15 cellular contexts compared by ENCODE assay signal in genomic region chr3:194782767-194783404, GRCh38.
DNase-seq lines count a peak whose midpoint lies in the region; ATAC-seq and TF ChIP-seq lines count a peak whose summit lies in the region.
"Had no signal": no experiment of that assay in that cellular context is flagged by ENCODE, and none has a peak within 500 bp of the region (broad histone marks: within the 10 kb centered on the region; RNA-seq: fewer than 3 reads in every experiment).

No MANE protein-coding gene starts in this region.

- H3K27me3 ChIP-seq in ACC112 (ENCODE audit: insufficient read depth, low read length): 0 out of 2 replicates have a peak, but pooled peaks cover 6% of the 10 kb centered on the region
- peaks cover 21% of the 10 kb centered on the region for H3K27me3 ChIP-seq in IMR-90 (ENCODE audit: control insufficient read depth, insufficient read depth, low read length)
- no peaks in the 10 kb centered on the region for H3K27me3 ChIP-seq in right lobe of liver

- no peak overlapping the region for H3K4me3 Mint-ChIP-seq in chondrocyte (ENCODE audit: unreplicated experiment)
- H3K4me3 Mint-ChIP-seq: activated naive CD8-positive, alpha-beta T cell treated with anti-CD3 and anti-CD28 coated beads, Interleukin-2, amount 50 U/mL, for 24 hours; neural crest cell had no signal

- H3K56ac ChIP-seq in IMR-90 (ENCODE audit: extremely low read depth, insufficient read depth, low read length): no peak overlapping the region

- H3K9me3 ChIP-seq in IMR-90 (ENCODE audit: control insufficient read depth, insufficient read depth, low read length) (no peaks in the 10 kb centered on the region), right lobe of liver (no peaks in the 10 kb centered on the region)

- H2AK9ac ChIP-seq in IMR-90 (replicated peaks; ENCODE audit: low read depth, low read length, poor library complexity): no peak overlapping the region

- intact Hi-C loops in IMR-90 (cut with micrococcal nuclease) (loop anchor here (5.0 kb wide), 1 partner anchor 64 kb away; no protein-coding TSS in a partner anchor), right lobe of liver (cut with DNase I) (no loop called here)

- POLR2A ChIA-PET in IMR-90 (lab: Charles Lee; ENCODE audit: unreplicated experiment): no interaction called here

- peaks cover 18% of the 10 kb centered on the region for H3K4me1 ChIP-seq in ACC112 (ENCODE audit: control insufficient read depth, insufficient read depth, low read length, unreplicated experiment)
- H3K4me1 ChIP-seq in IMR-90 (ENCODE audit: control insufficient read depth, insufficient read depth, low read length): no peaks in the 10 kb centered on the region
- H3K4me1 ChIP-seq in right lobe of liver: no peaks in the 10 kb centered on the region

- H2AFZ ChIP-seq in ACC112 (ENCODE audit: low read length, unreplicated experiment) (peak overlapping the region; percentile 50), IMR-90 (replicated peaks; ENCODE audit: low read length, poor library complexity) (no peak overlapping the region)

- H3K9me1 ChIP-seq in IMR-90 (ENCODE audit: insufficient read depth, low read length): no peaks in the 10 kb centered on the region

- no peak for TF ChIP-seq POLR2A in IMR-90 (IDR thresholded peaks at IDR 0.05; ENCODE audit: low read depth, low read length)
- TF ChIP-seq POLR2A in right lobe of liver (IDR thresholded peaks at IDR 0.05): no peak

- no peak overlapping the region for H3K14ac ChIP-seq in IMR-90 (replicated peaks; ENCODE audit: low read depth, low read length)

- H3K27ac Mint-ChIP-seq in chondrocyte (ENCODE audit: unreplicated experiment): peak overlapping the region; percentile 86
- H3K27ac Mint-ChIP-seq: activated naive CD8-positive, alpha-beta T cell treated with anti-CD3 and anti-CD28 coated beads, Interleukin-2, amount 50 U/mL, for 24 hours had no signal

- ATAC-seq in IMR-90 (ENCODE audit: low read depth): peak; percentile 32
- peak in 3 of 4 donors; percentile 29 to 52 (median 42) for ATAC-seq in right lobe of liver
- ATAC-seq in HG02840 (IDR thresholded peaks at IDR 0.05; ENCODE audit: low FRiP score, unreplicated experiment): no peak
- ATAC-seq in esophagus mucosa: no peak
- ATAC-seq: activated naive CD8-positive, alpha-beta T cell treated with anti-CD3 and anti-CD28 coated beads, Interleukin-2, amount 50 U/mL, for 24 hours; SK-N-SH treated with all-trans-retinoic acid at 6 μM for 48 hours had no signal

- H3K27ac ChIP-seq in ACC112 (ENCODE audit: low read depth, low read length) (peak overlapping the region; percentile 5; the same call in 1 of the 2 replicates), IMR-90 (ENCODE audit: insufficient read depth, low read length) (no peak overlapping the region), right lobe of liver (no peak overlapping the region)

- 63% methylated on average over 6 of the region's 11 CpGs; no CpG with 5 or more reads in 1 of the 2 experiments for WGBS in IMR-90 (ENCODE audit: extremely low coverage in 2 of 2, insufficient read length in 1 of 2), 2 experiments
- WGBS in right lobe of liver (ENCODE audit: insufficient coverage, low coverage, low lambda C conversion rate, missing lambda C conversion rate): 51% methylated on average over 8 of the region's 11 CpGs

- H3K9ac ChIP-seq in IMR-90 (ENCODE audit: low read depth, low read length): no peak overlapping the region

- H2BK20ac ChIP-seq in IMR-90 (ENCODE audit: low read depth, low read length): no peak overlapping the region

- CTCF ChIA-PET in IMR-90 (lab: Yijun Ruan, JAX): no interaction called here

- dilution Hi-C loops in IMR-90 (cut with HindIII; ENCODE audit: low sequenced_read_pairs, unreplicated experiment): no loop called here

- no TSS peak for BruUV-seq in IMR-90 (replicated peaks; lab: Mats Ljungman, UMichigan)

- H3K27me3 Mint-ChIP-seq in chondrocyte (ENCODE audit: low read depth): no peaks in the 10 kb centered on the region

- no peak overlapping the region for H2AK5ac ChIP-seq in IMR-90 (ENCODE audit: low read depth, low read length)

- no peak overlapping the region for H4K91ac ChIP-seq in IMR-90 (ENCODE audit: insufficient read depth, low read depth, low read length)

- H3K9me3 Mint-ChIP-seq in chondrocyte (ENCODE audit: low read depth): no peaks in the 10 kb centered on the region
- H3K9me3 Mint-ChIP-seq: activated naive CD8-positive, alpha-beta T cell treated with anti-CD3 and anti-CD28 coated beads, Interleukin-2, amount 50 U/mL, for 24 hours; neural crest cell had no signal

- H3K4ac ChIP-seq in IMR-90 (ENCODE audit: low read depth, low read length): no peak overlapping the region

- H3K4me1 Mint-ChIP-seq in chondrocyte (ENCODE audit: low read depth): peaks cover 36% of the 10 kb centered on the region
- H3K4me1 Mint-ChIP-seq: activated naive CD8-positive, alpha-beta T cell treated with anti-CD3 and anti-CD28 coated beads, Interleukin-2, amount 50 U/mL, for 24 hours; neural crest cell had no signal

- in situ Hi-C loops in IMR-90 (cut with MboI; ENCODE audit: low sequenced_read_pairs): no loop called here

- H4K20me1 ChIP-seq in IMR-90 (ENCODE audit: insufficient read depth, low read length): no peaks in the 10 kb centered on the region

- H3K4me2 ChIP-seq in IMR-90 (ENCODE audit: low read depth, low read length): no peak overlapping the region

- H3K23ac ChIP-seq in IMR-90 (ENCODE audit: low read depth, low read length): no peak overlapping the region

- no peak for TF ChIP-seq CTCF in IMR-90 (conservative IDR thresholded peaks at IDR 0.05; ENCODE audit: low read depth, low read length)
- no peak for TF ChIP-seq CTCF in chondrocyte (IDR thresholded peaks at IDR 0.05)
- no peak for TF ChIP-seq CTCF in right lobe of liver (IDR thresholded peaks at IDR 0.05)

- H4K8ac ChIP-seq in IMR-90 (ENCODE audit: low read depth in 2 of 2, low read length in 2 of 2): no peak overlapping the region

- H2BK120ac ChIP-seq in IMR-90 (ENCODE audit: low read depth, low read length): no peak overlapping the region

- no peaks in the 10 kb centered on the region for H3K79me1 ChIP-seq in IMR-90 (ENCODE audit: low read depth in 1 of 2, low read length in 2 of 2)

- no peaks in the 10 kb centered on the region for H3K36me3 Mint-ChIP-seq in chondrocyte (ENCODE audit: low read depth)

- no peak overlapping the region for H3K18ac ChIP-seq in IMR-90 (ENCODE audit: low read depth, low read length)

- no peak overlapping the region for H2BK5ac ChIP-seq in IMR-90 (ENCODE audit: low read depth, low read length, poor library complexity, severe bottlenecking)

- no peak overlapping the region for H4K5ac ChIP-seq in IMR-90 (ENCODE audit: low read depth, low read length)

- H3K4me3 ChIP-seq in ACC112 (ENCODE audit: low read depth, low read length) (no peak overlapping the region), IMR-90 (ENCODE audit: insufficient read depth, low read depth, low read length) (no peak overlapping the region), right lobe of liver (no peak overlapping the region)

- no peak overlapping the region for H2BK15ac ChIP-seq in IMR-90 (ENCODE audit: low read depth, low read length)

- TF ChIP-seq RAD21 in IMR-90 (IDR thresholded peaks at IDR 0.05; ENCODE audit: low read length): no peak

- no peaks in the 10 kb centered on the region for H3K79me2 ChIP-seq in ACC112 (ENCODE audit: control insufficient read depth, insufficient read depth, low read length, unreplicated experiment)

- DNase-seq in IMR-90 (peak; percentile 4), chondrocyte (ENCODE audit: low spot score) (no peak), right lobe of liver (peak in 1 of 3 donors; percentile 46), superior temporal gyrus (ENCODE audit: extremely low spot score) (no peak), HuH-7.5 (ENCODE audit: low spot score) (no peak)
- DNase-seq: activated CD4-positive, CD25-positive, alpha-beta regulatory T cell; activated naive CD8-positive, alpha-beta T cell treated with anti-CD3 and anti-CD28 coated beads, Interleukin-2, amount 50 U/mL, for 24 hours; DMS79 treated with DMSO at 0.1 percent for 48 hours; effector CD8-positive, alpha-beta T cell; left cardiac atrium had no signal

- H3K36me3 ChIP-seq in ACC112 (ENCODE audit: insufficient read depth, low read length): no peaks in the 10 kb centered on the region
- H3K36me3 ChIP-seq in IMR-90 (ENCODE audit: control insufficient read depth, insufficient read depth, low read length): no peaks in the 10 kb centered on the region
- no peaks in the 10 kb centered on the region for H3K36me3 ChIP-seq in right lobe of liver

TF ChIP-seq in IMR-90, 13 proteins besides CTCF, POLR2A, EP300 and RAD21:
- TF ChIP-seq NFE2L2 (IDR thresholded peaks at IDR 0.05; ENCODE audit: low read depth, low read length) (no peak), ELK1 (IDR thresholded peaks at IDR 0.05; ENCODE audit: borderline replicate concordance, low read depth, low read length) (no peak), BHLHE40 (IDR thresholded peaks at IDR 0.05; ENCODE audit: low read depth, low read length) (no peak), RFX5 (IDR thresholded peaks at IDR 0.05; ENCODE audit: low read depth, low read length) (no peak), SMC3 (IDR thresholded peaks at IDR 0.05; ENCODE audit: low read depth, low read length) (no peak), CEBPB (IDR thresholded peaks at IDR 0.05; ENCODE audit: low read depth, low read length) (no peak)
TF ChIP-seq in IMR-90: peak in this region for 0.

Comparison
In these comparisons a context has a peak if more than half of its experiments do, and no peak if none do; other contexts are left out.
1. ATAC-seq: peak in IMR-90 (single experiment) and right lobe of liver (3 of 4); none in HG02840 (single experiment) and esophagus mucosa (single experiment).